Comparison of ENCODE assay signal across 8 cellular contexts in genomic region chr1:107529511-107530149, GRCh38.
DNase-seq lines count a peak whose midpoint lies in the region; ATAC-seq and TF ChIP-seq lines count a peak whose summit lies in the region.

No MANE protein-coding gene starts in this region.

- H3K36me3 ChIP-seq in SU-DHL-6 (ENCODE audit: low read length) (no peaks in the 10 kb centered on the region), parathyroid adenoma (ENCODE audit: control insufficient read depth, insufficient read depth, low read length) (no peaks in the 10 kb centered on the region)

- H4K20me1 ChIP-seq in SU-DHL-6 (ENCODE audit: low read depth, low read length), result no peaks in the 10 kb centered on the region

- H3K4me1 ChIP-seq in parathyroid adenoma, result no peaks in the 10 kb centered on the region

- no peaks in the 10 kb centered on the region for H3K9me2 ChIP-seq in SU-DHL-6 (replicated peaks; ENCODE audit: insufficient read depth, low read length)

- H3K27me3 ChIP-seq in SU-DHL-6 (ENCODE audit: low read length) (no peaks in the 10 kb centered on the region), parathyroid adenoma (ENCODE audit: control insufficient read depth, insufficient read depth, low read length) (no peaks in the 10 kb centered on the region)

- H3K9me3 ChIP-seq in SU-DHL-6 (ENCODE audit: insufficient read depth, low read length), result no peaks in the 10 kb centered on the region
- H3K9me3 ChIP-seq in parathyroid adenoma (ENCODE audit: control insufficient read depth, low read length), result no peaks in the 10 kb centered on the region

- no peak overlapping the region for H3K4me3 ChIP-seq in SU-DHL-6 (ENCODE audit: insufficient read depth, low read length, poor library complexity, severe bottlenecking)
- no peak overlapping the region for H3K4me3 ChIP-seq in fibroblast of pulmonary artery (replicated peaks; ENCODE audit: low read depth, low read length)
- H3K4me3 ChIP-seq in parathyroid adenoma (ENCODE audit: low read depth, low read length), result no peak overlapping the region

- TF ChIP-seq CTCF in SU-DHL-6 (IDR thresholded peaks at IDR 0.05; ENCODE audit: insufficient read depth, low read length, poor library complexity, severe bottlenecking) (peak; percentile 68), fibroblast of pulmonary artery (IDR thresholded peaks at IDR 0.05; ENCODE audit: low read length, missing control alignments) (peak; percentile 74), parathyroid adenoma (IDR thresholded peaks at IDR 0.05) (peak; percentile 61)

- ATAC-seq in GM18858 (IDR thresholded peaks at IDR 0.05; ENCODE audit: unreplicated experiment) (peak; percentile 98), HG02884 (IDR thresholded peaks at IDR 0.05; ENCODE audit: unreplicated experiment) (peak; percentile 98)

- no peak overlapping the region for H3K9ac ChIP-seq in SU-DHL-6 (ENCODE audit: low read length)
- no peak overlapping the region for H3K9ac ChIP-seq in parathyroid adenoma

- H2AFZ ChIP-seq in SU-DHL-6 (ENCODE audit: low read depth, low read length, severe bottlenecking), result no peak overlapping the region
- no peak overlapping the region for H2AFZ ChIP-seq in parathyroid adenoma

- H3K79me2 ChIP-seq in SU-DHL-6 (ENCODE audit: insufficient read depth, low read length), result no peaks in the 10 kb centered on the region
- no peaks in the 10 kb centered on the region for H3K79me2 ChIP-seq in parathyroid adenoma

- no peak overlapping the region for H3K27ac ChIP-seq in SU-DHL-6 (ENCODE audit: low read depth, low read length)
- no peak overlapping the region for H3K27ac ChIP-seq in parathyroid adenoma

- H3F3A ChIP-seq in SU-DHL-6 (ENCODE audit: insufficient read depth), result no peaks in the 10 kb centered on the region

- H3K4me2 ChIP-seq in SU-DHL-6 (ENCODE audit: low read depth, low read length, poor library complexity, severe bottlenecking) (no peak overlapping the region), parathyroid adenoma (ENCODE audit: low read length) (no peak overlapping the region)

- DNase-seq in COLO829 (ENCODE audit: low spot score), result peak; percentile 51
- peak; percentile 82 for DNase-seq in NCI-H1092 treated with DMSO at 0.1 percent for 48 hours (lab: John Stamatoyannopoulos, UW)
- peak; percentile 51 for DNase-seq in fibroblast of pulmonary artery (ENCODE audit: low read depth)
- DNase-seq in mesenteric fat pad (ENCODE audit: low spot score), result no peak
